11 cellular contexts compared by ENCODE assay signal in the genomic region with DNA sequence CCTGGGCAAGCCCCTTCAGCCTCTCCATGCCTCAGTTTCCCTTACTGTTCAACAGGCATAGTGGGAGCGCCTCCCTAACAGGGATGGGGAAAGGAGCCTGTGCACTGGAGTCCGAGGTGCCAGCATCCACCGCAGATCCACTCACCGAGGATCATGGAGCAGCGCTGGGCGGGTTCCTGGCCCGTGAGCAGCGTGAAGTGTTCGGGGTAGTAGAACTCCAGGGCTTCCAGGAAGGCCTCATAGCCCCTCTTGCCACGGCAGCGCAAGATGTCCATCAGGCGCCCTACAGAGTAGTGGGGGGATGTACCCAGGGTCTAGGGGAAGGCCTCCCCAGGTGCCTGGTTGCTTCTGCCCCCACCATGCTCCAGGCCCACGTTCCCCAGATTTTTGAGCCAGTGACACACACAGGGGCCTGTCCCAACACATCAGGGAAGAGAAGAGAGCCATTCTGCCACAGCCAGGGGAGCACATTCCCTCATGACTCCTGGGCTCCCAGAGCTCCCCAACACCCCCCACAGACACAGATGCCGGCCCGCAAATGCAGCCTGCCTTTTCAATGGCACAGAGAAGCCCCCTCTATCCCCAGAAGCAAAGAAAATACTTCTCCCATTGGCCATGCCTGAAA. TPM values are rescaled to one million over a fixed set of nuclear protein-coding genes. Genes with fewer than 3 reads are reported as not detected.
DNase-seq lines count a peak whose midpoint lies in the region; ATAC-seq and TF ChIP-seq lines count a peak whose summit lies in the region.
"Had no signal": no experiment of that assay in that cellular context is flagged by ENCODE, and none has a peak within 500 bp of the region (broad histone marks: within the 10 kb centered on the region; RNA-seq: fewer than 3 reads in every experiment).

No MANE protein-coding gene starts in this region.

- no peaks in the 10 kb centered on the region for H3K27me3 ChIP-seq in testis

- H3K4me3 ChIP-seq in cardiac fibroblast (replicated peaks in 1 of 2; ENCODE audit: low read depth in 2 of 2, low read length in 2 of 2) (peak overlapping the region; percentile 50 to 65), testis (peak overlapping the region; percentile 62 to 67)

- peak overlapping the region; percentile 3 to 71 for H3K27ac ChIP-seq in testis
- H3K27ac ChIP-seq: neutrophil had no signal

- peak overlapping the region; percentile 74 to 80 for H3K4me3 Mint-ChIP-seq in activated T-cell treated with anti-CD3 and anti-CD28 coated beads, Interleukin-2, amount 50 U/mL, for 72 hours
- H3K4me3 Mint-ChIP-seq in memory B cell, result peak overlapping the region; percentile 75

- H3K36me3 ChIP-seq in testis (ENCODE audit: low read depth, missing control alignments), result no peaks in the 10 kb centered on the region
- H3K36me3 ChIP-seq: neutrophil had no signal

- H3K36me3 Mint-ChIP-seq in activated T-cell treated with anti-CD3 and anti-CD28 coated beads, Interleukin-2, amount 50 U/mL, for 72 hours (ENCODE audit: insufficient read depth in 2 of 2), result peaks cover 0 to 2% of the 10 kb centered on the region in 2 donors
- H3K36me3 Mint-ChIP-seq in memory B cell, result peaks cover 2% of the 10 kb centered on the region

- intact Hi-C loops in testis (cut with DNase I; ENCODE audit: low total_unique reads), result no loop called here

- no peaks in the 10 kb centered on the region for H3K4me1 Mint-ChIP-seq in activated T-cell treated with anti-CD3 and anti-CD28 coated beads, Interleukin-2, amount 50 U/mL, for 72 hours (ENCODE audit: low read depth)
- H3K4me1 Mint-ChIP-seq in memory B cell, result no peaks in the 10 kb centered on the region

- no peak for ATAC-seq in activated T-cell treated with anti-CD3 and anti-CD28 coated beads, Interleukin-2, amount 50 U/mL, for 72 hours (replicated peaks in 1 of 2)
- ATAC-seq in memory B cell (ENCODE audit: low read depth), result no peak

- WGBS in testis, 2 donors, result 27 to 50% methylated on average over 4 to 15 of the region's 15 CpGs

- H3K4me1 ChIP-seq in testis, result peaks cover 34% of the 10 kb centered on the region

- no peak for DNase-seq in activated T-cell treated with anti-CD3 and anti-CD28 coated beads, Interleukin-2, amount 50 U/mL, for 72 hours
- no peak for DNase-seq in activated T-cell treated with anti-CD3 and anti-CD28 coated beads, Interleukin-2, amount 50 U/mL, for 48 hours
- DNase-seq in cardiac fibroblast (ENCODE audit: low read depth in 2 of 2) (no peak), memory B cell (ENCODE audit: low spot score in 2 of 2) (no peak), testis (no peak), SKM-1 (lab: John Stamatoyannopoulos, UW; ENCODE audit: unreplicated experiment) (no peak), NCI-H1105 treated with DMSO at 0.1 percent for 48 hours (lab: John Stamatoyannopoulos, UW) (no peak), DMS79 treated with DMSO at 0.1 percent for 48 hours (lab: John Stamatoyannopoulos, UW) (no peak)
- DNase-seq: NCI-H187 treated with DMSO at 0.1 percent for 48 hours; stimulated activated naive CD4-positive, alpha-beta T cell had no signal

- peaks cover 41% of the 10 kb centered on the region for H3K27me3 Mint-ChIP-seq in activated T-cell treated with anti-CD3 and anti-CD28 coated beads, Interleukin-2, amount 50 U/mL, for 72 hours (ENCODE audit: low read depth)
- peaks cover 22% of the 10 kb centered on the region for H3K27me3 Mint-ChIP-seq in memory B cell

- no peaks in the 10 kb centered on the region for H3K9me3 ChIP-seq in testis
- H3K9me3 ChIP-seq: neutrophil had no signal

- TF ChIP-seq POLR2A in testis (IDR thresholded peaks at IDR 0.05), result no peak

- H3K27ac Mint-ChIP-seq in activated T-cell treated with anti-CD3 and anti-CD28 coated beads, Interleukin-2, amount 50 U/mL, for 72 hours, result no peak overlapping the region
- no peak overlapping the region for H3K27ac Mint-ChIP-seq in memory B cell

- H3K9me3 Mint-ChIP-seq in activated T-cell treated with anti-CD3 and anti-CD28 coated beads, Interleukin-2, amount 50 U/mL, for 72 hours, result no peaks in the 10 kb centered on the region
- peaks cover 4% of the 10 kb centered on the region for H3K9me3 Mint-ChIP-seq in memory B cell

- no peak for TF ChIP-seq CTCF in cardiac fibroblast (IDR thresholded peaks at IDR 0.05; ENCODE audit: low read depth, low read length)
- TF ChIP-seq CTCF in testis (IDR thresholded peaks at IDR 0.05), result no peak

RNA-seq across cellular contexts. Expression of gene CARD10, which starts 1.3 kb away (rescaled TPM):
- under 1 TPM in 1 of 2 donors, not detected in 1; 0.25 TPM for total RNA-seq in activated T-cell treated with anti-CD3 and anti-CD28 coated beads, Interleukin-2, amount 50 U/mL, for 72 hours
- total RNA-seq in testis, result 100 to 1,000 TPM in 1 of 2 donors, 10 to 100 TPM in 1; 89.8 to 113 TPM
- 42.6 TPM for polyA plus RNA-seq in testis (ENCODE audit: insufficient read depth, low read depth, low replicate concordance)

RNA-seq across cellular contexts. Expression of gene MFNG, which starts 31.8 kb away (rescaled TPM):
- 100 to 1,000 TPM in 1 of 2 donors, 10 to 100 TPM in 1; 94.0 to 116 TPM for total RNA-seq in activated T-cell treated with anti-CD3 and anti-CD28 coated beads, Interleukin-2, amount 50 U/mL, for 72 hours
- total RNA-seq in testis, result 1 to 10 TPM; 8.1 to 8.2 TPM
- 7.5 TPM for polyA plus RNA-seq in testis (ENCODE audit: insufficient read depth, low read depth, low replicate concordance)

RNA-seq across cellular contexts. Expression of gene CDC42EP1, which starts 42.3 kb away (rescaled TPM):
- total RNA-seq in activated T-cell treated with anti-CD3 and anti-CD28 coated beads, Interleukin-2, amount 50 U/mL, for 72 hours, result 1 to 10 TPM; 4.0 to 4.6 TPM
- 10 to 100 TPM; 73.9 to 87.4 TPM for total RNA-seq in testis
- polyA plus RNA-seq in testis (ENCODE audit: insufficient read depth, low read depth, low replicate concordance), result 49.0 TPM

Comparison
In these comparisons a context has a peak if more than half of its experiments do, and no peak if none do; other contexts are left out.
1. RNA of gene CARD10, which starts 1.3 kb away (total RNA-seq): 89.8 to 113 TPM in testis; 0.25 TPM in activated T-cell treated with anti-CD3 and anti-CD28 coated beads, Interleukin-2, amount 50 U/mL, for 72 hours; every median in the first group is over 10 times any median in the second.
2. RNA of gene MFNG, which starts 31.8 kb away (total RNA-seq): 94.0 to 116 TPM in activated T-cell treated with anti-CD3 and anti-CD28 coated beads, Interleukin-2, amount 50 U/mL, for 72 hours; 8.1 to 8.2 TPM in testis; every median in the first group is over 10 times any median in the second.
3. RNA of gene CDC42EP1, which starts 42.3 kb away (total RNA-seq): 73.9 to 87.4 TPM in testis; 4.0 to 4.6 TPM in activated T-cell treated with anti-CD3 and anti-CD28 coated beads, Interleukin-2, amount 50 U/mL, for 72 hours; every median in the first group is over 10 times any median in the second.